ENCODE assay signal across 23 cellular contexts in the genomic region with DNA sequence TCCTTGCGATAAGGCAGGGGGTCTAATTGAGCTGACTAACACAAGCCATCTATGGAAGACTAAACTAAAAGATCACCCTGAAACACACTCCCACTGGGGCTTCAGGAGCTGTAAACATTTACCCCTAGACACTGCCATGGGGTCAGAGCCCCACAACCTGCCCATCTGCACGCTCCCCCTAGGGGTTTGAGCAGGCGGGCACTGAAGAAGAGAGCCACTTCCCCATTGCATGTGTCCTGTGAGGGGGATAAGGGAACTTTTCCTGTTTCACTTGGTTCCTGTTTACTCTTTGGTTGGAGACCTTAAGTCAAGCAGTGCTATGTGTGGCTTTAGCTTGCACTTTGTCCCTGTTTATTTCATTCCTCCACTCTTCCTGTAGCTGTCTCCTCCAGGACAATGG.
DNase-seq lines count a peak whose midpoint lies in the region; ATAC-seq, FAIRE-seq and TF ChIP-seq lines count a peak whose summit lies in the region.
"Had no signal": no experiment of that assay in that cellular context is flagged by ENCODE, and none has a peak within 500 bp of the region (broad histone marks: within the 10 kb centered on the region; RNA-seq: fewer than 3 reads in every experiment).

No MANE protein-coding gene starts in this region.

- H4K5ac ChIP-seq in H1 (ENCODE audit: insufficient read length, low read depth, low read length), result no peak overlapping the region

- ATAC-seq in HepG2, result peak; percentile 89
- no peak for ATAC-seq in right lobe of liver
- ATAC-seq in GM19395 (IDR thresholded peaks at IDR 0.05; ENCODE audit: unreplicated experiment), result no peak
- no peak for ATAC-seq in HG02642 (IDR thresholded peaks at IDR 0.05; ENCODE audit: poor library complexity, unreplicated experiment)
- no peak for ATAC-seq in sciatic nerve
- ATAC-seq: T-helper 17 cell had no signal

- TF ChIP-seq RAD21 in HepG2 (CRISPR knock-in tag; IDR thresholded peaks at IDR 0.05) (no peak), H1 (IDR thresholded peaks at IDR 0.05 in 1 of 2, conservative IDR thresholded peaks at IDR 0.05 in 1 of 2; ENCODE audit: low read depth in 2 of 2, low read length in 2 of 2) (peak in 1 of 2 experiments; percentile 10; a peak in 2 of 4 replicates)

- BruUV-seq in HepG2 (replicated peaks; lab: Mats Ljungman, UMichigan), result no TSS peak

- POLR2A ChIA-PET in HepG2 (lab: Yijun Ruan, JAX), result no interaction called here
- POLR2A ChIA-PET in H1 (lab: Charles Lee; ENCODE audit: partially characterized antibody), result interaction anchor here (1.2 kb wide), 1 partner anchor 14 kb away, joined by 3 read pairs; no protein-coding TSS in a partner anchor

- H3K79me2 ChIP-seq in HepG2 (ENCODE audit: insufficient read depth, low read length) (no peaks in the 10 kb centered on the region), H1 (ENCODE audit: control insufficient read depth in 1 of 2, insufficient read depth in 2 of 2, low read length in 2 of 2) (no peaks in the 10 kb centered on the region)

- H3K23ac ChIP-seq in H1 (ENCODE audit: insufficient read length), result no peak overlapping the region
- no peak overlapping the region for H3K23ac ChIP-seq in neuronal stem cell (ENCODE audit: low read depth, low read length, poor library complexity)

- H2AFZ ChIP-seq in HepG2 (ENCODE audit: low read length), result peak overlapping the region; percentile 50
- peak overlapping the region; percentile 84; the same call in 1 of the 2 replicates for H2AFZ ChIP-seq in H1 (ENCODE audit: low read length)
- H2AFZ ChIP-seq in neuronal stem cell (ENCODE audit: low read length), result peak overlapping the region; percentile 26

- no peak overlapping the region for H3K27ac ChIP-seq in HepG2 (ENCODE audit: extremely low read length, insufficient read depth, low read length)
- no peak overlapping the region for H3K27ac ChIP-seq in right lobe of liver
- no peak overlapping the region for H3K27ac ChIP-seq in H1 (ENCODE audit: low read depth, low read length)
- H3K27ac ChIP-seq in neuronal stem cell (replicated peaks; ENCODE audit: low read length), result no peak overlapping the region
- H3K27ac ChIP-seq: Peyer's patch had no signal

- WGBS in HepG2 (ENCODE audit: low lambda C conversion rate), result 92% methylated on average over 1 of the region's 3 CpGs
- 64% methylated on average over 3 of the region's 3 CpGs for WGBS in right lobe of liver (ENCODE audit: insufficient coverage, low coverage, low lambda C conversion rate, missing lambda C conversion rate)
- 92% methylated on average over 3 of the region's 3 CpGs; no CpG with 5 or more reads in 1 of the 2 experiments for WGBS in H1 (ENCODE audit: extremely low coverage in 1 of 2, insufficient coverage in 1 of 2, insufficient read length in 1 of 2, insufficient replicate concordance in 2 of 2, low coverage in 1 of 2, low lambda C conversion rate in 2 of 2, missing lambda C conversion rate in 1 of 2), 2 experiments
- no CpG with 5 or more reads among the region's 3 CpGs for WGBS in neuronal stem cell (ENCODE audit: extremely low coverage in 2 of 2, insufficient read length in 2 of 2, insufficient replicate concordance in 1 of 2), 2 donors

- H3K9ac ChIP-seq in HepG2 (ENCODE audit: insufficient read depth, low read depth, low read length) (no peak overlapping the region), H1 (replicated peaks in 1 of 4; ENCODE audit: extremely low read depth in 1 of 4, low read depth in 3 of 4, low read length in 3 of 4) (no peak overlapping the region), neuronal stem cell (ENCODE audit: low read depth, low read length, poor library complexity) (no peak overlapping the region)
- H3K9ac ChIP-seq: SK-N-SH had no signal

- H3K4me1 ChIP-seq in HepG2 (ENCODE audit: insufficient read depth, low read length) (peaks cover 11% of the 10 kb centered on the region), right lobe of liver (no peaks in the 10 kb centered on the region), H1 (replicated peaks in 1 of 4; ENCODE audit: control insufficient read depth in 3 of 4, insufficient read depth in 4 of 4, low read length in 3 of 4) (no peaks in the 10 kb centered on the region), neuronal stem cell (ENCODE audit: control insufficient read depth in 2 of 2, insufficient read depth in 1 of 2, low read depth in 1 of 2, low read length in 2 of 2) (no peaks in the 10 kb centered on the region)
- H3K4me1 ChIP-seq: HAP-1, Peyer's patch had no signal

- H3K18ac ChIP-seq in H1 (ENCODE audit: extremely low read depth, low read length), result no peak overlapping the region
- H3K18ac ChIP-seq in neuronal stem cell (ENCODE audit: low read length), result no peak overlapping the region

- H3K4ac ChIP-seq in H1 (replicated peaks; ENCODE audit: insufficient read length, low read depth, low read length), result no peak overlapping the region
- H3K4ac ChIP-seq in neuronal stem cell (ENCODE audit: low read length), result no peak overlapping the region

- no peak for TF ChIP-seq CTCF in HepG2 (CRISPR knock-in tag; IDR thresholded peaks at IDR 0.05)
- no peak for TF ChIP-seq CTCF in right lobe of liver (IDR thresholded peaks at IDR 0.05)
- TF ChIP-seq CTCF in H1 (IDR thresholded peaks at IDR 0.05; ENCODE audit: control extremely low read depth in 1 of 3, insufficient read depth in 1 of 3, low read depth in 1 of 3, low read length in 3 of 3), result peak in 2 of 3 experiments; percentile 29 to 44; a peak in 2 of 4 replicates

- no peaks in the 10 kb centered on the region for H3K9me3 ChIP-seq in HepG2 (ENCODE audit: low read length)
- H3K9me3 ChIP-seq in right lobe of liver, result no peaks in the 10 kb centered on the region
- no peaks in the 10 kb centered on the region for H3K9me3 ChIP-seq in H1 (ENCODE audit: insufficient read depth in 2 of 2, low read depth in 1 of 2, low read length in 1 of 2)
- no peaks in the 10 kb centered on the region for H3K9me3 ChIP-seq in neuronal stem cell (replicated peaks in 1 of 2; ENCODE audit: control insufficient read depth in 2 of 2, insufficient read depth in 1 of 2, low read depth in 1 of 2, low read length in 2 of 2)
- H3K9me3 ChIP-seq: HAP-1, SK-N-SH had no signal

- H3K79me1 ChIP-seq in H1 (ENCODE audit: low read depth, low read length) (no peaks in the 10 kb centered on the region), neuronal stem cell (ENCODE audit: low read depth, low read length) (no peaks in the 10 kb centered on the region)

- H4K8ac ChIP-seq in H1 (ENCODE audit: extremely low read depth, insufficient read depth, low read length) (no peak overlapping the region), neuronal stem cell (ENCODE audit: low read depth, low read length) (no peak overlapping the region)

- in situ Hi-C loops in HepG2 (cut with HindIII; ENCODE audit: extremely low pct_ligation_motif_present, low pct_unique_long_range_greater_than_20kb), result no loop called here

- H2BK20ac ChIP-seq in H1 (ENCODE audit: low read length), result no peak overlapping the region

- H3K27me3 ChIP-seq in HepG2 (ENCODE audit: control insufficient read depth in 1 of 2, insufficient read depth in 2 of 2, low read length in 2 of 2) (no peaks in the 10 kb centered on the region; a peak in 1 of 5 replicates), right lobe of liver (no peaks in the 10 kb centered on the region), H1 (replicated peaks in 1 of 4; ENCODE audit: control insufficient read depth in 3 of 4, extremely low read depth in 1 of 4, insufficient read depth in 3 of 4, low read length in 3 of 4) (no peaks in the 10 kb centered on the region), neuronal stem cell (ENCODE audit: control insufficient read depth in 3 of 3, insufficient read depth in 3 of 3, low read depth in 1 of 3, low read length in 3 of 3) (no peaks in the 10 kb centered on the region)
- H3K27me3 ChIP-seq: Peyer's patch had no signal

- H2AK5ac ChIP-seq in H1 (ENCODE audit: low read depth, low read length) (no peak overlapping the region), neuronal stem cell (ENCODE audit: low read depth, low read length) (no peak overlapping the region)

- TF ChIP-seq EP300 in HepG2 (IDR thresholded peaks at IDR 0.05; ENCODE audit: low read depth in 2 of 2, low read length in 2 of 2), result no peak
- TF ChIP-seq EP300 in HepG2 (CRISPR knock-in tag; IDR thresholded peaks at IDR 0.05; ENCODE audit: borderline replicate concordance), result no peak
- TF ChIP-seq EP300 in H1 (IDR thresholded peaks at IDR 0.05; ENCODE audit: borderline replicate concordance in 1 of 2, low read depth in 2 of 2, low read length in 2 of 2), result no peak

- no peak overlapping the region for H3K56ac ChIP-seq in H1 (replicated peaks; ENCODE audit: insufficient read length, low read depth, low read length)

- FAIRE-seq in HepG2 (lab: Jason Lieb, UNC) (no peak), H1 (lab: Jason Lieb, UNC) (no peak)
- FAIRE-seq: D721Med had no signal

- intact Hi-C loops in HepG2 (cut with micrococcal nuclease; ENCODE audit: unreplicated experiment) (no loop called here), right lobe of liver (cut with DNase I) (no loop called here), sciatic nerve (cut with DNase I) (no loop called here)

- H3K23me2 ChIP-seq in H1 (ENCODE audit: low read depth, low read length), result no peaks in the 10 kb centered on the region

- H3K14ac ChIP-seq in H1 (ENCODE audit: insufficient read length) (no peak overlapping the region), neuronal stem cell (ENCODE audit: low read length) (no peak overlapping the region)

- H3K4me3 ChIP-seq in HepG2 (replicated peaks in 1 of 3; ENCODE audit: insufficient read depth in 1 of 3, low read depth in 2 of 3, low read length in 3 of 3) (no peak overlapping the region; a peak in 1 of 6 replicates), right lobe of liver (no peak overlapping the region), H1 (ENCODE audit: extremely low read depth in 1 of 4, insufficient read depth in 2 of 4, low read depth in 3 of 4, low read length in 4 of 4) (no peak overlapping the region), neuronal stem cell (ENCODE audit: low read length in 2 of 2) (no peak overlapping the region)
- H3K4me3 ChIP-seq: HAP-1, Peyer's patch had no signal

- H3K36me3 ChIP-seq in HepG2 (replicated peaks in 1 of 2; ENCODE audit: control insufficient read depth in 1 of 2, insufficient read depth in 2 of 2, low read length in 2 of 2) (no peaks in the 10 kb centered on the region), right lobe of liver (no peaks in the 10 kb centered on the region), H1 (ENCODE audit: control insufficient read depth in 2 of 4, insufficient read depth in 4 of 4, low read length in 3 of 4) (no peaks in the 10 kb centered on the region), neuronal stem cell (replicated peaks in 1 of 2; ENCODE audit: control insufficient read depth in 2 of 2, insufficient read depth in 2 of 2, low read length in 2 of 2) (no peaks in the 10 kb centered on the region)
- H3K36me3 ChIP-seq: HAP-1, Peyer's patch had no signal

- DNase-seq in HepG2 (ENCODE audit: low spot score) (peak; percentile 5), right lobe of liver (no peak), OCI-M1 (lab: John Stamatoyannopoulos, UW) (peak; percentile 15), H1 (ENCODE audit: low read depth in 1 of 2, low spot score in 2 of 2) (peak in 1 of 2 experiments; percentile 51), neuronal stem cell (ENCODE audit: low spot score) (no peak), sciatic nerve (ENCODE audit: low spot score) (no peak)
- DNase-seq: CD4-positive, alpha-beta T cell; HFFc6; Karpas-422; MV-4-11; NCI-H1417; NCI-H1694; NCI-H2029 treated with DMSO at 0.1 percent for 48 hours; NCI-H2227 treated with DMSO at 0.1 percent for 48 hours; NCI-H526 treated with DMSO at 0.1 percent for 48 hours; Peyer's patch; SHP77 treated with DMSO at 0.1 percent for 48 hours; SK-N-SH; T-helper 17 cell had no signal

- TF ChIP-seq POLR2A in HepG2 (IDR thresholded peaks at IDR 0.05; ENCODE audit: insufficient read depth in 1 of 2, low read depth in 2 of 2, low read length in 2 of 2), result no peak
- no peak for TF ChIP-seq POLR2A in right lobe of liver (IDR thresholded peaks at IDR 0.05)
- no peak for TF ChIP-seq POLR2A in H1 (IDR thresholded peaks at IDR 0.05; ENCODE audit: control extremely low read depth in 1 of 2, low read depth in 2 of 2, low read length in 2 of 2)

- no peak overlapping the region for H2BK15ac ChIP-seq in H1 (ENCODE audit: low read length)
- H2BK15ac ChIP-seq in neuronal stem cell (ENCODE audit: low read length), result no peak overlapping the region

- H2BK12ac ChIP-seq in H1 (ENCODE audit: low read depth, low read length) (no peak overlapping the region), neuronal stem cell (ENCODE audit: low read length) (no peak overlapping the region)

- CTCF ChIA-PET in HepG2 (lab: Yijun Ruan, JAX; ENCODE audit: low intra/inter-chr PET ratio, low total read pairs), result no interaction called here
- CTCF ChIA-PET in H1 (lab: Charles Lee; ENCODE audit: partially characterized antibody), result interaction anchor here (0.6 to 1.3 kb wide), 5 partner anchors 11 to 194 kb away, joined by 3 to 4 read pairs (median 3); no protein-coding TSS in a partner anchor

- no peak overlapping the region for H2BK120ac ChIP-seq in H1 (replicated peaks; ENCODE audit: low read depth, low read length)
- no peak overlapping the region for H2BK120ac ChIP-seq in neuronal stem cell (ENCODE audit: low read depth, low read length)

- no peaks in the 10 kb centered on the region for H4K20me1 ChIP-seq in HepG2 (ENCODE audit: insufficient read depth, low read length)
- H4K20me1 ChIP-seq in H1 (replicated peaks in 1 of 2; ENCODE audit: control insufficient read depth in 1 of 2, insufficient read depth in 2 of 2, low read length in 2 of 2), result no peaks in the 10 kb centered on the region

- H2BK5ac ChIP-seq in H1 (ENCODE audit: low read depth, low read length) (no peak overlapping the region), neuronal stem cell (ENCODE audit: low read length) (no peak overlapping the region)

- H3K4me2 ChIP-seq in HepG2 (ENCODE audit: low read depth, low read length), result peak overlapping the region; percentile 32; the same call in 1 of the 2 replicates
- no peak overlapping the region for H3K4me2 ChIP-seq in H1 (ENCODE audit: insufficient read depth in 1 of 2, low read depth in 2 of 2, low read length in 2 of 2)
- no peak overlapping the region for H3K4me2 ChIP-seq in neuronal stem cell (ENCODE audit: insufficient read depth, low read length, poor library complexity, severe bottlenecking)
- H3K4me2 ChIP-seq: SK-N-SH had no signal

- H4K91ac ChIP-seq in H1 (replicated peaks; ENCODE audit: insufficient read length, low read length) (no peak overlapping the region), neuronal stem cell (ENCODE audit: low read depth, low read length, poor library complexity) (no peak overlapping the region)

Comparison
In these comparisons a context has a peak if more than half of its experiments do, and no peak if none do; other contexts are left out.
1. DNase-seq: peak in HepG2 (single experiment) and OCI-M1 (single experiment); none in right lobe of liver (0 of 3), neuronal stem cell (single experiment) and sciatic nerve (single experiment).
2. H2AFZ ChIP-seq: peak in every context shown above with its lines; median percentile 84 in H1; 50 in HepG2; 26 in neuronal stem cell.
3. CTCF ChIP-seq: peak in H1 (2 of 3); none in HepG2 (single experiment) and right lobe of liver (0 of 4).